ENCODE assay signal across 17 cellular contexts in genomic region chr14:100657780-100658513, GRCh38.
"Had no signal": no experiment of that assay in that cellular context is flagged by ENCODE, and none has a peak within 500 bp of the region (broad histone marks: within the 10 kb centered on the region; RNA-seq: fewer than 3 reads in every experiment).

No MANE protein-coding gene starts in this region.

- DNase-seq: activated CD4-positive, alpha-beta memory T cell treated with anti-CD3 and anti-CD28 coated beads for 36 hours; activated CD4-positive, alpha-beta T cell treated with anti-CD3 and anti-CD28 coated beads for 48 hours; activated effector memory CD4-positive, alpha-beta T cell treated with anti-CD3 and anti-CD28 coated beads, Interleukin-2, amount 50 U/mL, for 16 hours; activated T-cell treated with anti-CD3 and anti-CD28 coated beads for 4 hours; dorsolateral prefrontal cortex; esophagus squamous epithelium; spleen; stimulated activated CD4-positive, alpha-beta T cell treated with anti-CD3 and anti-CD28 coated beads, Interleukin-4, amount 100 ng/mL, for 1 hour; stimulated activated naive CD4-positive, alpha-beta T cell treated with Interleukin-2 at 50 U/mL for 16 hours; T1000; upper lobe of right lung had no signal

- H3K36me3 Mint-ChIP-seq: activated CD4-positive, alpha-beta memory T cell treated with anti-CD3 and anti-CD28 coated beads for 36 hours; activated naive CD4-positive, alpha-beta T cell treated with anti-CD3 and anti-CD28 coated beads, Interleukin-2, amount 50 U/mL, for 72 hours had no signal

- H3K4me3 ChIP-seq: breast epithelium, dorsolateral prefrontal cortex, esophagus squamous epithelium, heart left ventricle, prostate gland, spleen, upper lobe of right lung had no signal

- H3K4me3 Mint-ChIP-seq: activated CD4-positive, alpha-beta memory T cell treated with anti-CD3 and anti-CD28 coated beads for 36 hours; central memory CD8-positive, alpha-beta T cell; T-helper 1 cell treated with Interleukin-12 subunit alpha and Interleukin-12 subunit beta and Interleukin-4 antibody, amounts not matched to agents 30 μg/mL and 1 μg/mL, for 36 hours had no signal

- H3K9me3 Mint-ChIP-seq: activated CD4-positive, alpha-beta memory T cell treated with anti-CD3 and anti-CD28 coated beads for 36 hours; activated naive CD4-positive, alpha-beta T cell treated with anti-CD3 and anti-CD28 coated beads, Interleukin-2, amount 50 U/mL, for 72 hours; central memory CD8-positive, alpha-beta T cell; T-helper 1 cell treated with Interleukin-12 subunit alpha and Interleukin-12 subunit beta and Interleukin-4 antibody, amounts not matched to agents 30 μg/mL and 1 μg/mL, for 36 hours had no signal

- H3K27ac ChIP-seq: breast epithelium, dorsolateral prefrontal cortex, esophagus squamous epithelium, heart left ventricle, prostate gland, spleen, upper lobe of right lung had no signal

- H3K4me1 ChIP-seq: breast epithelium, prostate gland had no signal

- H3K27ac Mint-ChIP-seq: activated CD4-positive, alpha-beta memory T cell treated with anti-CD3 and anti-CD28 coated beads for 36 hours; T-helper 1 cell treated with Interleukin-12 subunit alpha and Interleukin-12 subunit beta and Interleukin-4 antibody, amounts not matched to agents 30 μg/mL and 1 μg/mL, for 36 hours had no signal

- ATAC-seq: activated naive CD4-positive, alpha-beta T cell treated with anti-CD3 and anti-CD28 coated beads, Interleukin-2, amount 50 U/mL, for 72 hours; heart left ventricle; upper lobe of right lung had no signal

- H3K9me3 ChIP-seq: breast epithelium, esophagus squamous epithelium, heart left ventricle, prostate gland, spleen, upper lobe of right lung had no signal

- H3K36me3 ChIP-seq: breast epithelium, esophagus squamous epithelium, heart left ventricle, prostate gland, spleen, upper lobe of right lung had no signal
